11 cellular contexts compared by ENCODE assay signal in the genomic region with DNA sequence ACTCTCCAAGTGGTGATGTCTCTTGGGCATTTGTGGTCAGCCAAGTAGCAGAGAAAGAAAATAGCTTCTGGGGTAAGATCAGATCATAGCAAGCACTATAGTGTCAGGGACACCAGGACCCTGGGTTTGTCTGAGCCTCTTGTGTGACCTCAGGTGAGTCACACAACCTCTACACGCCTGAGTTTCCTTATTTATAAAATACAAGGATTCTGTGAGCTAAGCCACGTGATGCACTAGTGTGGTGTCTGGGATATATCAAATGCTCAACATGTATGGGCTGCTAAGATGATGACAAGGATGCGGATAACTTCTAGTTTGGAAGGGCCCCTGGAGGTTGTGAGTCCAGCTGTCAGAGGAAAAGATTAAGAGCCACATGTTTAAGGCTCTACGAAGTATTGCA. TPM values are rescaled to one million over a fixed set of nuclear protein-coding genes. Genes with fewer than 3 reads are reported as not detected.
DNase-seq lines count a peak whose midpoint lies in the region; ATAC-seq, FAIRE-seq and TF ChIP-seq lines count a peak whose summit lies in the region.
"Had no signal": no experiment of that assay in that cellular context is flagged by ENCODE, and none has a peak within 500 bp of the region (broad histone marks: within the 10 kb centered on the region; RNA-seq: fewer than 3 reads in every experiment).

No MANE protein-coding gene starts in this region.

- H3K36me3 ChIP-seq in adrenal gland (replicated peaks in 1 of 2): peaks cover 0 to 7% of the 10 kb centered on the region in 2 donors
- H3K36me3 ChIP-seq in heart left ventricle: peaks cover 0 to 13% (median 0%) of the 10 kb centered on the region in 9 donors
- peaks cover 0 to 2% of the 10 kb centered on the region in 2 donors for H3K36me3 ChIP-seq in small intestine (ENCODE audit: control insufficient read depth in 2 of 2, insufficient read depth in 2 of 2, low read length in 2 of 2)

- WGBS in adrenal gland, 4 donors: 26 to 44% (median 40%) methylated on average over 4 of the region's 4 CpGs
- 36 to 54% (median 42%) methylated on average over 4 of the region's 4 CpGs for WGBS in heart left ventricle, 4 donors
- 61 to 88% (median 77%) methylated on average over 4 of the region's 4 CpGs for WGBS in small intestine, 3 donors

- no peak for FAIRE-seq in small intestine (lab: Jason Lieb, UNC)

- H3K9me3 ChIP-seq in adrenal gland (replicated peaks in 1 of 3) (no peaks in the 10 kb centered on the region), heart left ventricle (peaks cover 0 to 2% (median 0%) of the 10 kb centered on the region in 12 donors), small intestine (ENCODE audit: control insufficient read depth, low read depth) (no peaks in the 10 kb centered on the region)
- H3K9me3 ChIP-seq: upper lobe of left lung had no signal

- TF ChIP-seq POLR2A in adrenal gland (IDR thresholded peaks at IDR 0.05): no peak
- TF ChIP-seq POLR2A in heart left ventricle (IDR thresholded peaks at IDR 0.05): no peak

- TF ChIP-seq CTCF in adrenal gland (IDR thresholded peaks at IDR 0.05) (no peak), heart left ventricle (IDR thresholded peaks at IDR 0.05) (no peak)

- H3K4me1 ChIP-seq in adrenal gland (replicated peaks in 1 of 2): peaks cover 23 to 31% of the 10 kb centered on the region in 2 donors
- peaks cover 4 to 35% (median 22%) of the 10 kb centered on the region in 12 donors for H3K4me1 ChIP-seq in heart left ventricle
- H3K4me1 ChIP-seq in small intestine (ENCODE audit: control insufficient read depth in 2 of 2, insufficient read depth in 1 of 2, low read depth in 1 of 2, low read length in 1 of 2): no peaks in the 10 kb centered on the region

- peak overlapping the region; percentile 47 to 94 (median 84) for H3K27ac ChIP-seq in adrenal gland
- peak overlapping the region; percentile 50 to 86 (median 76) for H3K27ac ChIP-seq in heart left ventricle
- H3K27ac ChIP-seq in small intestine (ENCODE audit: low read depth in 1 of 2, low read length in 1 of 2): peak overlapping the region in 1 of 2 donors; percentile 83

- DNase-seq in EL (peak; percentile 65), adrenal gland (peak in 3 of 7 donors; percentile 55 to 62 (median 55)), heart left ventricle (no peak), skeletal muscle cell (ENCODE audit: low read depth) (peak; percentile 90), OCI-M1 (lab: John Stamatoyannopoulos, UW) (no peak), small intestine (no peak), activated T-cell treated with anti-CD3 and anti-CD28 coated beads for 4 hours (no peak)
- DNase-seq: stimulated activated CD4-positive, alpha-beta T cell treated with anti-CD3 and anti-CD28 coated beads, Interleukin-1b, Interleukin-23, amount 100 ng/mL, for 48 hours; T-helper 1 cell had no signal

- intact Hi-C loops in adrenal gland (cut with DNase I): no loop called here
- intact Hi-C loops in heart left ventricle (cut with DNase I): loop anchor here in 2 of 10 donors (2.0 kb wide), 2 partner anchors 23 to 25 kb away; partner anchors contain the start of gene ZNF436 (in 1 of the 2)

- H3K27me3 ChIP-seq in adrenal gland (no peaks in the 10 kb centered on the region), heart left ventricle (no peaks in the 10 kb centered on the region), small intestine (ENCODE audit: control insufficient read depth in 2 of 2, insufficient read depth in 2 of 2, low read length in 2 of 2) (no peaks in the 10 kb centered on the region)
- H3K27me3 ChIP-seq: upper lobe of left lung had no signal

- H3K4me3 ChIP-seq in adrenal gland (no peak overlapping the region), heart left ventricle (no peak overlapping the region), skeletal muscle cell (ENCODE audit: low read depth, low read length) (no peak overlapping the region), small intestine (ENCODE audit: low read depth in 1 of 2, low read length in 2 of 2) (no peak overlapping the region)
- H3K4me3 ChIP-seq: upper lobe of left lung had no signal

- peak; percentile 21 to 74 (median 59) for ATAC-seq in heart left ventricle
- no peak for ATAC-seq in GM19324 (IDR thresholded peaks at IDR 0.05; ENCODE audit: low FRiP score, unreplicated experiment)

RNA-seq across cellular contexts. Expression of gene ZNF436, which starts 24.5 kb away (rescaled TPM):
- total RNA-seq in adrenal gland: 10 to 100 TPM in 7 of 8 donors, 1 to 10 TPM in 1; 7.8 to 43.7 (median 25.1) TPM
- 10 to 100 TPM; 10.1 to 16.2 (median 13.3) TPM for polyA plus RNA-seq in adrenal gland
- total RNA-seq in heart left ventricle: 10 to 100 TPM in 6 of 9 donors, 1 to 10 TPM in 3; 8.1 to 29.8 (median 14.2) TPM
- 1 to 10 TPM; 3.1 to 4.9 TPM for polyA plus RNA-seq in heart left ventricle
- polyA plus RNA-seq in small intestine: 1 to 10 TPM; 3.8 to 4.9 (median 4.0) TPM

RNA-seq across cellular contexts. Expression of gene TCEA3, which starts 30.4 kb away (rescaled TPM):
- total RNA-seq in adrenal gland: 100 to 1,000 TPM in 5 of 8 donors, 10 to 100 TPM in 3; 23.6 to 152 (median 115) TPM
- 100 to 1,000 TPM in 2 of 3 donors, 10 to 100 TPM in 1; 51.8 to 132 (median 102) TPM for polyA plus RNA-seq in adrenal gland
- total RNA-seq in heart left ventricle: 10 to 100 TPM; 40.1 to 87.3 (median 59.1) TPM
- polyA plus RNA-seq in heart left ventricle: 10 to 100 TPM; 21.5 to 55.5 TPM
- 10 to 100 TPM; 20.5 to 36.9 (median 27.8) TPM for polyA plus RNA-seq in small intestine

RNA-seq across cellular contexts. Expression of gene HNRNPR, which starts 50.1 kb away (rescaled TPM):
- total RNA-seq in adrenal gland (100 to 1,000 TPM in 3 of 8 donors, 10 to 100 TPM in 5; 36.5 to 141 (median 81.5) TPM), heart left ventricle (10 to 100 TPM; 38.0 to 83.5 (median 69.2) TPM)
- polyA plus RNA-seq in adrenal gland (100 to 1,000 TPM in 1 of 3 donors, 10 to 100 TPM in 2; 51.7 to 190 (median 83.1) TPM), heart left ventricle (10 to 100 TPM; 39.8 to 96.1 TPM), small intestine (100 to 1,000 TPM in 1 of 3 donors, 10 to 100 TPM in 2; 47.8 to 101 (median 55.2) TPM)

Comparison
In these comparisons a context has a peak if more than half of its experiments do, and no peak if none do; other contexts are left out.
1. DNase-seq: peak in EL (single experiment) and skeletal muscle cell (single experiment); none in heart left ventricle (0 of 5), OCI-M1 (single experiment), small intestine (single experiment) and activated T-cell treated with anti-CD3 and anti-CD28 coated beads for 4 hours (single experiment).